ENCODE assay signal across 10 cellular contexts in the genomic region with DNA sequence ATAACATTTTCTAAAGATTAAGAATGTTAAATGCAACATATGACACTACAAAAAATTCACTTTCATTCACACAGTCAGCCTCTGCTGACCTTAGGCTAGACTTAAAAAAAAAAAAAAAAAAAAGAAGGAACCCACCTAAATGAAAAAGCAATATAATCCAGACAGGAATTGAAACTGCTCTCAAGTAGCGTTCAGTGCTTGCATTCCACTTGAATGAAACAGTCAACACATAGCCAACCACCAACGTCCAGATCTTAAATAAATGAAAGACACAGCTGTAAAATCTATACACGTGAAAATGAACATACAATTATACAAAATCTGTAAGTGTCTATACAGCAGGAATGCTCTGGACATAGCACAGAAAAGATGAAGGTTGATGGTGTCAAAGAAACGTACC. TPM values are rescaled to one million over a fixed set of nuclear protein-coding genes. Genes with fewer than 3 reads are reported as not detected.
DNase-seq lines count a peak whose midpoint lies in the region; ATAC-seq and TF ChIP-seq lines count a peak whose summit lies in the region.
"Had no signal": no experiment of that assay in that cellular context is flagged by ENCODE, and none has a peak within 500 bp of the region (broad histone marks: within the 10 kb centered on the region; RNA-seq: fewer than 3 reads in every experiment).

No MANE protein-coding gene starts in this region.

- DNase-seq in left ventricle myocardium inferior (no peak), right cardiac atrium (no peak), SJSA1 (ENCODE audit: low read depth in 1 of 2, low spot score in 2 of 2) (peak in 1 of 2 experiments; percentile 67), fibroblast of the aortic adventitia (ENCODE audit: low read depth) (peak; percentile 47), upper lobe of left lung (no peak), Ammon's horn (ENCODE audit: low spot score) (no peak)
- DNase-seq: anterior cingulate cortex, left cardiac atrium had no signal

- 42% methylated on average over 4 of the region's 4 CpGs for WGBS in right cardiac atrium
- 33 to 39% methylated on average over 4 of the region's 4 CpGs for WGBS in upper lobe of left lung, 2 donors

- TF ChIP-seq EP300 in upper lobe of left lung (IDR thresholded peaks at IDR 0.05), result no peak

- no peaks in the 10 kb centered on the region for H3K9me3 ChIP-seq in left ventricle myocardium inferior (replicated peaks)
- no peaks in the 10 kb centered on the region for H3K9me3 ChIP-seq in right cardiac atrium (ENCODE audit: control insufficient read depth, low read length)
- no peaks in the 10 kb centered on the region for H3K9me3 ChIP-seq in SJSA1 (replicated peaks)
- no peaks in the 10 kb centered on the region for H3K9me3 ChIP-seq in upper lobe of left lung

- TF ChIP-seq CTCF in left ventricle myocardium inferior (IDR thresholded peaks at IDR 0.05; ENCODE audit: borderline replicate concordance), result no peak
- TF ChIP-seq CTCF in fibroblast of the aortic adventitia (IDR thresholded peaks at IDR 0.05; ENCODE audit: insufficient read depth, low read length), result no peak
- TF ChIP-seq CTCF in upper lobe of left lung (IDR thresholded peaks at IDR 0.05), result no peak

- H3K4me1 ChIP-seq in left ventricle myocardium inferior (peaks cover 83% of the 10 kb centered on the region), right cardiac atrium (ENCODE audit: control insufficient read depth, insufficient read depth, low read length) (peaks cover 2% of the 10 kb centered on the region), SJSA1 (replicated peaks) (peaks cover 48% of the 10 kb centered on the region), upper lobe of left lung (peaks cover 51 to 67% (median 59%) of the 10 kb centered on the region in 4 donors)

- peaks cover 25% of the 10 kb centered on the region for H3K36me3 ChIP-seq in left ventricle myocardium inferior
- peaks cover 23% of the 10 kb centered on the region for H3K36me3 ChIP-seq in SJSA1
- peaks cover 0 to 15% (median 4%) of the 10 kb centered on the region in 4 donors for H3K36me3 ChIP-seq in upper lobe of left lung

- no peak for TF ChIP-seq POLR2A in upper lobe of left lung (IDR thresholded peaks at IDR 0.05)

- H3K4me3 ChIP-seq in left ventricle myocardium inferior, result peak overlapping the region; percentile 40
- H3K4me3 ChIP-seq in right cardiac atrium (ENCODE audit: low read length), result no peak overlapping the region
- no peak overlapping the region for H3K4me3 ChIP-seq in SJSA1
- no peak overlapping the region for H3K4me3 ChIP-seq in fibroblast of the aortic adventitia (ENCODE audit: low read depth, low read length)
- H3K4me3 ChIP-seq in upper lobe of left lung, result no peak overlapping the region

- no peaks in the 10 kb centered on the region for H3K27me3 ChIP-seq in left ventricle myocardium inferior (ENCODE audit: low read depth)
- no peaks in the 10 kb centered on the region for H3K27me3 ChIP-seq in right cardiac atrium (ENCODE audit: control insufficient read depth, insufficient read depth)
- no peaks in the 10 kb centered on the region for H3K27me3 ChIP-seq in SJSA1 (replicated peaks)
- no peaks in the 10 kb centered on the region for H3K27me3 ChIP-seq in upper lobe of left lung

- intact Hi-C loops in left ventricle myocardium inferior (cut with micrococcal nuclease), result no loop called here
- intact Hi-C loops in right cardiac atrium (cut with DNase I), result loop anchor here in 1 of 4 donors (10.0 kb wide), 1 partner anchor 206 kb away; no protein-coding TSS in a partner anchor

- H3K27ac ChIP-seq in left ventricle myocardium inferior (replicated peaks) (peak overlapping the region; percentile 98), right cardiac atrium (ENCODE audit: low read length) (no peak overlapping the region), SJSA1 (peak overlapping the region; percentile 96), upper lobe of left lung (peak overlapping the region in 3 of 4 donors; percentile 11 to 95 (median 58))

- no peak for ATAC-seq in right cardiac atrium
- peak in 1 of 2 donors; percentile 52 for ATAC-seq in upper lobe of left lung (ENCODE audit: low FRiP score in 2 of 2)
- no peak for ATAC-seq in GM18858 (IDR thresholded peaks at IDR 0.05; ENCODE audit: unreplicated experiment)
- ATAC-seq in HG03460 (IDR thresholded peaks at IDR 0.05; ENCODE audit: unreplicated experiment), result no peak

RNA-seq across cellular contexts. Expression of a gene that starts 11.4 kb away (rescaled TPM):
- total RNA-seq in left ventricle myocardium inferior, result 97.4 TPM
- total RNA-seq in right cardiac atrium, result 100 to 1,000 TPM in 2 of 4 donors, 10 to 100 TPM in 2; 81.4 to 136 (median 99.6) TPM
- polyA plus RNA-seq in right cardiac atrium, result 25.6 TPM
- total RNA-seq in SJSA1 (2014; rRNA removed; shearing (Covaris generic)), result 26.6 and 45.1 TPM in 2 replicates
- total RNA-seq in fibroblast of the aortic adventitia (ENCODE audit: low replicate concordance), result 51.2 and 88.9 TPM in 2 replicates
- 100 to 1,000 TPM in 3 of 6 donors, 10 to 100 TPM in 3; 54.5 to 203 (median 88.7) TPM for total RNA-seq in upper lobe of left lung

RNA-seq across cellular contexts. Expression of a gene that starts 58.7 kb away (rescaled TPM):
- 2.5 TPM for total RNA-seq in left ventricle myocardium inferior
- 1 to 10 TPM; 3.9 to 5.9 (median 4.4) TPM for total RNA-seq in right cardiac atrium
- polyA plus RNA-seq in right cardiac atrium, result 0.91 TPM
- total RNA-seq in SJSA1 (2014; rRNA removed; shearing (Covaris generic)), result not detected in 2 replicates
- total RNA-seq in fibroblast of the aortic adventitia (ENCODE audit: low replicate concordance), result 0.08 and 0.18 TPM in 2 replicates
- under 1 TPM in 3 of 6 donors, not detected in 3; 0.06 to 0.13 (median 0.10) TPM for total RNA-seq in upper lobe of left lung
